ENCODE assay signal across 14 cellular contexts in the genomic region with DNA sequence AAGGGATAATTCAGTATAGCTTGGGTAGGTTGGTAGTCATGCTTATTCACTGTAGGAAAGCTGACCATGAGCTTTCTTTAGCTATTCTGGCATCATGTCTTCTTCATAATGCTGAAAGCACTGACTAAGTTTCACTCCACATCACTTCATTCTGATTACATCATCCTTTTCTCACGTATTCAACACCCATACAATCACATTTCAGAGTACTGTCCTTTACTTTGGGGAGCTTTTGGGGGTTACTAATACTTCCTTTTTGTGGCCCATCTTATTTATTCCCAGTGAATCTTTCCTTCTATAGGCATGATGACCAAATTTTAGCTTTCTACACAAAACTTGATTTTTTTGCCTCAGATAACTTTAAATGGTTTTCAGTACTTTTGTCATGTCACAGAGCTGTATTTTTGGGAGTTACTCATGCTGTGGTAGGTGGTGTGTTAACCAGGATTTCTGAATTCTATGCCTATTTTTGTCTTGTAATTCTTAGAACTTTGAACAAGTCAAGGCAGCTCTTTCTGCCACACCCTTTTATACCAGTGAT. TPM values are rescaled to one million over a fixed set of nuclear protein-coding genes. Genes with fewer than 3 reads are reported as not detected.
A peak's percentile ranks its signal among the peaks of the same experiment; 100 is the strongest.
DNase-seq lines count a peak whose midpoint lies in the region; ATAC-seq, FAIRE-seq and TF ChIP-seq lines count a peak whose summit lies in the region.
"Had no signal": no experiment of that assay in that cellular context is flagged by ENCODE, and none has a peak within 500 bp of the region (broad histone marks: within the 10 kb centered on the region; RNA-seq: fewer than 3 reads in every experiment).

No MANE protein-coding gene starts in this region.

- H3K79me2 ChIP-seq in KMS-11 (ENCODE audit: insufficient read depth, low read depth) (no peaks in the 10 kb centered on the region), astrocyte (ENCODE audit: insufficient read depth, low read length) (no peaks in the 10 kb centered on the region)

- no peak for TF ChIP-seq CTCF in KMS-11 (conservative IDR thresholded peaks at IDR 0.05; ENCODE audit: low read depth, low read length)
- no peak for TF ChIP-seq CTCF in astrocyte (IDR thresholded peaks at IDR 0.05; ENCODE audit: insufficient read depth, low read depth, low read length)

- peaks cover 14% of the 10 kb centered on the region for H3K4me1 Mint-ChIP-seq in astrocyte (ENCODE audit: low read depth, unreplicated experiment)
- H3K4me1 Mint-ChIP-seq in naive thymus-derived CD8-positive, alpha-beta T cell: peaks cover 0 to 12% (median 6%) of the 10 kb centered on the region in 4 donors

- H3K4me2 ChIP-seq in KMS-11 (peak overlapping the region; percentile 45), astrocyte (ENCODE audit: low read length) (no peak overlapping the region)

- DNase-seq in EH (ENCODE audit: low read depth) (peak; percentile 61), astrocyte (ENCODE audit: low read depth) (peak; percentile 62), SHP77 treated with DMSO at 0.1 percent for 48 hours (lab: John Stamatoyannopoulos, UW) (no peak), NCI-H1417 (lab: John Stamatoyannopoulos, UW) (no peak)
- DNase-seq in naive thymus-derived CD8-positive, alpha-beta T cell: no peak
- DNase-seq in stimulated activated CD4-positive, alpha-beta T cell treated with anti-CD3 and anti-CD28 coated beads, Interleukin-12 subunit alpha, Interleukin-12 subunit beta, amount 100 ng/mL, for 4 hours: no peak
- DNase-seq: activated CD8-positive, alpha-beta memory T cell treated with anti-CD3 and anti-CD28 coated beads, Interleukin-2, amount 50 U/mL, for 4 hours; NCI-H1436 treated with DMSO at 0.1 percent for 48 hours; SJCRH30 had no signal

- H3K27me3 Mint-ChIP-seq in astrocyte (ENCODE audit: low read depth, unreplicated experiment): no peaks in the 10 kb centered on the region
- H3K27me3 Mint-ChIP-seq in naive thymus-derived CD8-positive, alpha-beta T cell: no peaks in the 10 kb centered on the region

- H4K20me1 ChIP-seq in KMS-11 (ENCODE audit: insufficient read depth): no peaks in the 10 kb centered on the region
- peaks cover 3% of the 10 kb centered on the region for H4K20me1 ChIP-seq in astrocyte (ENCODE audit: insufficient read depth, low read length)

- H3K9me3 Mint-ChIP-seq in astrocyte (ENCODE audit: unreplicated experiment): no peaks in the 10 kb centered on the region
- no peaks in the 10 kb centered on the region for H3K9me3 Mint-ChIP-seq in naive thymus-derived CD8-positive, alpha-beta T cell

- H3K4me3 ChIP-seq in KMS-11 (IDR thresholded peaks at IDR 0.05; ENCODE audit: insufficient read depth, low read depth, low read length) (no peak overlapping the region), astrocyte (ENCODE audit: insufficient read depth, low read depth, low read length) (no peak overlapping the region)
- H3K4me3 ChIP-seq: lung, SJCRH30, tibial nerve had no signal

- peak overlapping the region; percentile 96 for H3K27ac Mint-ChIP-seq in astrocyte (ENCODE audit: unreplicated experiment)
- H3K27ac Mint-ChIP-seq in naive thymus-derived CD8-positive, alpha-beta T cell: peak overlapping the region in 7 of 10 donors; percentile 1 to 59 (median 17)

- POLR2A ChIA-PET in naive thymus-derived CD8-positive, alpha-beta T cell (lab: Charles Lee): no interaction called here

- no peaks in the 10 kb centered on the region for H3K27me3 ChIP-seq in KMS-11 (ENCODE audit: insufficient read depth, low read depth)
- H3K27me3 ChIP-seq in astrocyte (ENCODE audit: insufficient read depth, low read length): no peaks in the 10 kb centered on the region
- H3K27me3 ChIP-seq: SJCRH30, tibial nerve had no signal

- peaks cover 8% of the 10 kb centered on the region for H3K36me3 Mint-ChIP-seq in astrocyte (ENCODE audit: low read depth, unreplicated experiment)
- H3K36me3 Mint-ChIP-seq in naive thymus-derived CD8-positive, alpha-beta T cell: peaks cover 0 to 87% (median 27%) of the 10 kb centered on the region in 3 donors

- H3K9me3 ChIP-seq in astrocyte (ENCODE audit: insufficient read depth, low read depth, low read length): no peaks in the 10 kb centered on the region
- H3K9me3 ChIP-seq: SJCRH30, tibial nerve had no signal

- H2AFZ ChIP-seq in KMS-11 (ENCODE audit: low read depth) (no peak overlapping the region), astrocyte (ENCODE audit: low read depth, low read length) (no peak overlapping the region)

- no peak for FAIRE-seq in astrocyte (lab: Jason Lieb, UNC)
- FAIRE-seq: endothelial cell of umbilical vein had no signal

- H3K36me3 ChIP-seq in KMS-11 (ENCODE audit: insufficient read depth) (peaks cover 3% of the 10 kb centered on the region; the same call in 1 of the 2 replicates), astrocyte (ENCODE audit: insufficient read depth, low read length) (peaks cover 32% of the 10 kb centered on the region)

- ATAC-seq in naive thymus-derived CD8-positive, alpha-beta T cell: no peak
- no peak for ATAC-seq in GM19351 (IDR thresholded peaks at IDR 0.05; ENCODE audit: unreplicated experiment)

- H3K9ac ChIP-seq in KMS-11 (no peak overlapping the region; the same call in 1 of the 2 replicates), astrocyte (ENCODE audit: low read length) (no peak overlapping the region)

- H3K4me1 ChIP-seq in KMS-11 (ENCODE audit: low read depth, poor library complexity, severe bottlenecking) (peaks cover 31% of the 10 kb centered on the region), astrocyte (ENCODE audit: insufficient read depth, low read length) (no peaks in the 10 kb centered on the region)
- H3K4me1 ChIP-seq: SJCRH30 had no signal

- peak overlapping the region; percentile 67 for H3K4me3 Mint-ChIP-seq in astrocyte (ENCODE audit: unreplicated experiment)
- no peak overlapping the region for H3K4me3 Mint-ChIP-seq in naive thymus-derived CD8-positive, alpha-beta T cell

- H3K27ac ChIP-seq in KMS-11 (peak overlapping the region; percentile 55), astrocyte (ENCODE audit: low read depth, low read length) (peak overlapping the region; percentile 9)
- H3K27ac ChIP-seq: SJCRH30 had no signal

RNA-seq across cellular contexts. Expression of a gene that starts 23.4 kb away (rescaled TPM):
- total RNA-seq in astrocyte: 14.0 TPM in 2 replicates
- 10 to 100 TPM; 28.4 to 32.4 TPM for total RNA-seq in naive thymus-derived CD8-positive, alpha-beta T cell
- 10 to 100 TPM in 2 of 3 donors, 1 to 10 TPM in 1; 6.9 to 17.4 (median 11.6) TPM for polyA plus RNA-seq in naive thymus-derived CD8-positive, alpha-beta T cell

RNA-seq across cellular contexts. Expression of a gene that starts 23.5 kb away (rescaled TPM):
- total RNA-seq in astrocyte: 74.3 and 88.3 TPM in 2 replicates
- total RNA-seq in naive thymus-derived CD8-positive, alpha-beta T cell: 10 to 100 TPM; 11.8 to 15.2 TPM
- 1 to 10 TPM; 5.7 to 9.0 (median 7.4) TPM for polyA plus RNA-seq in naive thymus-derived CD8-positive, alpha-beta T cell

RNA-seq across cellular contexts. Expression of a gene that starts 54.3 kb away (rescaled TPM):
- not detected in 2 replicates for total RNA-seq in astrocyte
- total RNA-seq in naive thymus-derived CD8-positive, alpha-beta T cell: not detected
- not detected for polyA plus RNA-seq in naive thymus-derived CD8-positive, alpha-beta T cell
- total RNA-seq: endothelial cell of umbilical vein, lung, SJCRH30, tibial nerve had no signal
- polyA plus RNA-seq: endothelial cell of umbilical vein, lung had no signal

RNA-seq across cellular contexts. Expression of a gene that starts 59.6 kb away (rescaled TPM):
- total RNA-seq in astrocyte: 64.3 and 69.1 TPM in 2 replicates
- total RNA-seq in naive thymus-derived CD8-positive, alpha-beta T cell: 1 to 10 TPM; 6.8 to 6.9 TPM
- polyA plus RNA-seq in naive thymus-derived CD8-positive, alpha-beta T cell: 10 to 100 TPM; 13.8 to 17.4 (median 14.3) TPM

Comparison
In these comparisons a context has a peak if more than half of its experiments do, and no peak if none do; other contexts are left out.
1. DNase-seq: peak in EH (single experiment) and astrocyte (single experiment); none in naive thymus-derived CD8-positive, alpha-beta T cell (0 of 10), SHP77 treated with DMSO at 0.1 percent for 48 hours (single experiment), stimulated activated CD4-positive, alpha-beta T cell treated with anti-CD3 and anti-CD28 coated beads, Interleukin-12 subunit alpha, Interleukin-12 subunit beta, amount 100 ng/mL, for 4 hours (single experiment) and NCI-H1417 (0 of 3).